Comparison of ENCODE assay signal across 15 cellular contexts in genomic region chr4:76606662-76607265, GRCh38.
A peak's percentile ranks its signal among the peaks of the same experiment; 100 is the strongest.
DNase-seq lines count a peak whose midpoint lies in the region; ATAC-seq, FAIRE-seq and TF ChIP-seq lines count a peak whose summit lies in the region.
"Had no signal": no experiment of that assay in that cellular context is flagged by ENCODE, and none has a peak within 500 bp of the region (broad histone marks: within the 10 kb centered on the region; RNA-seq: fewer than 3 reads in every experiment).

No MANE protein-coding gene starts in this region.

- no CpG with 5 or more reads among the region's 1 CpG for WGBS in mesodermal cell (ENCODE audit: insufficient coverage in 2 of 2), 2 experiments

- H3K4me1 Mint-ChIP-seq in astrocyte (ENCODE audit: low read depth, unreplicated experiment): peaks cover 62% of the 10 kb centered on the region
- H3K4me1 Mint-ChIP-seq: activated T-helper 17 cell treated with anti-CD3 and anti-CD28 coated beads, Interleukin-2, amount 50 U/mL, for 72 hours had no signal

- peak overlapping the region; percentile 43 for H3K4me2 ChIP-seq in astrocyte (ENCODE audit: low read length)

- CTCF ChIA-PET in HEK293 (lab: Yijun Ruan, JAX): no interaction called here

- no peaks in the 10 kb centered on the region for H3K9me3 Mint-ChIP-seq in astrocyte (ENCODE audit: unreplicated experiment)
- H3K9me3 Mint-ChIP-seq: activated CD8-positive, alpha-beta T cell treated with anti-CD3 and anti-CD28 coated beads for 36 hours; activated T-helper 17 cell treated with anti-CD3 and anti-CD28 coated beads, Interleukin-2, amount 50 U/mL, for 72 hours had no signal

- H3K27me3 Mint-ChIP-seq in astrocyte (ENCODE audit: low read depth, unreplicated experiment): no peaks in the 10 kb centered on the region

- H3K9ac ChIP-seq in astrocyte (ENCODE audit: low read length): peak overlapping the region; percentile 4

- H3K9me3 ChIP-seq in BE2C: no peaks in the 10 kb centered on the region
- H3K9me3 ChIP-seq in HEK293 (ENCODE audit: control insufficient read depth, insufficient read depth, low read depth, low read length): no peaks in the 10 kb centered on the region
- H3K9me3 ChIP-seq in astrocyte (ENCODE audit: insufficient read depth, low read depth, low read length): no peaks in the 10 kb centered on the region
- no peaks in the 10 kb centered on the region for H3K9me3 ChIP-seq in mesodermal cell (ENCODE audit: control insufficient read depth, low read length)
- H3K9me3 ChIP-seq: pancreas had no signal

- POLR2A ChIA-PET in HEK293 (lab: Yijun Ruan, JAX): no interaction called here

- no peak overlapping the region for H2AFZ ChIP-seq in astrocyte (ENCODE audit: low read depth, low read length)

- no peaks in the 10 kb centered on the region for H3K27me3 ChIP-seq in BE2C
- H3K27me3 ChIP-seq in astrocyte (ENCODE audit: insufficient read depth, low read length): no peaks in the 10 kb centered on the region
- H3K27me3 ChIP-seq in foreskin keratinocyte: no peaks in the 10 kb centered on the region
- H3K27me3 ChIP-seq: pancreas had no signal

- peaks cover 8% of the 10 kb centered on the region for H3K36me3 Mint-ChIP-seq in astrocyte (ENCODE audit: low read depth, unreplicated experiment)

- no peaks in the 10 kb centered on the region for H4K20me1 ChIP-seq in astrocyte (ENCODE audit: insufficient read depth, low read length)

- no peak for ATAC-seq in foreskin keratinocyte
- ATAC-seq: activated CD8-positive, alpha-beta T cell treated with anti-CD3 and anti-CD28 coated beads for 36 hours; activated T-helper 17 cell treated with anti-CD3 and anti-CD28 coated beads, Interleukin-2, amount 50 U/mL, for 72 hours; pancreas had no signal

- no peaks in the 10 kb centered on the region for H3K79me2 ChIP-seq in astrocyte (ENCODE audit: insufficient read depth, low read length)

- DNase-seq in BE2C (peak; percentile 22), astrocyte (ENCODE audit: low read depth) (no peak), foreskin keratinocyte (no peak), foreskin melanocyte (no peak), COR-L47 (lab: John Stamatoyannopoulos, UW) (no peak)
- DNase-seq in central memory CD4-positive, alpha-beta T cell: no peak
- DNase-seq: activated CD8-positive, alpha-beta T cell treated with anti-CD3 and anti-CD28 coated beads for 36 hours; dermis blood vessel endothelial cell; DMS79 treated with DMSO at 0.1 percent for 48 hours; Kasumi-1; NCI-H2029 treated with DMSO at 0.1 percent for 48 hours; pancreas had no signal

- H3K27ac Mint-ChIP-seq in astrocyte (ENCODE audit: unreplicated experiment): peak overlapping the region; percentile 92
- H3K27ac Mint-ChIP-seq: activated CD8-positive, alpha-beta T cell treated with anti-CD3 and anti-CD28 coated beads for 36 hours; activated T-helper 17 cell treated with anti-CD3 and anti-CD28 coated beads, Interleukin-2, amount 50 U/mL, for 72 hours had no signal

- peak overlapping the region; percentile 2 for H3K4me3 Mint-ChIP-seq in astrocyte (ENCODE audit: unreplicated experiment)
- H3K4me3 Mint-ChIP-seq: activated CD8-positive, alpha-beta T cell treated with anti-CD3 and anti-CD28 coated beads for 36 hours; activated T-helper 17 cell treated with anti-CD3 and anti-CD28 coated beads, Interleukin-2, amount 50 U/mL, for 72 hours had no signal

- H3K36me3 ChIP-seq in BE2C (no peaks in the 10 kb centered on the region), HEK293 (ENCODE audit: control insufficient read depth in 2 of 2, insufficient read depth in 1 of 2, low read length in 2 of 2) (no peaks in the 10 kb centered on the region), astrocyte (ENCODE audit: insufficient read depth, low read length) (no peaks in the 10 kb centered on the region), mesodermal cell (ENCODE audit: control insufficient read depth, insufficient read depth, low read length) (no peaks in the 10 kb centered on the region)
- H3K36me3 ChIP-seq: pancreas had no signal

- FAIRE-seq in astrocyte (lab: Jason Lieb, UNC): peak; percentile 37
- FAIRE-seq: pancreas had no signal

- H3K4me1 ChIP-seq in BE2C (no peaks in the 10 kb centered on the region), HEK293 (ENCODE audit: control insufficient read depth, insufficient read depth, low read length) (peaks cover 13% of the 10 kb centered on the region), astrocyte (ENCODE audit: insufficient read depth, low read length) (peaks cover 36% of the 10 kb centered on the region), mesodermal cell (ENCODE audit: control insufficient read depth, insufficient read depth, low read length, poor library complexity, severe bottlenecking) (peaks cover 39% of the 10 kb centered on the region), foreskin keratinocyte (no peaks in the 10 kb centered on the region)

- no peak overlapping the region for H3K27ac ChIP-seq in HEK293 (ENCODE audit: extremely low read depth, low read depth, low read length)
- peak overlapping the region; percentile 27 for H3K27ac ChIP-seq in astrocyte (ENCODE audit: low read depth, low read length)
- H3K27ac ChIP-seq in mesodermal cell (ENCODE audit: low read depth, low read length, severe bottlenecking): peak overlapping the region; percentile 58
- H3K27ac ChIP-seq in foreskin keratinocyte: no peak overlapping the region
- H3K27ac ChIP-seq: pancreas had no signal

- TF ChIP-seq CTCF in BE2C (IDR thresholded peaks at IDR 0.05; ENCODE audit: low read depth, low read length) (no peak), HEK293 (tag by site-specific recombination; IDR thresholded peaks at IDR 0.05) (no peak), astrocyte (IDR thresholded peaks at IDR 0.05; ENCODE audit: insufficient read depth, low read depth, low read length) (no peak), foreskin keratinocyte (conservative IDR thresholded peaks at IDR 0.05) (no peak)

- H3K4me3 ChIP-seq in BE2C (ENCODE audit: low read depth, low read length) (no peak overlapping the region), HEK293 (ENCODE audit: low read depth, low read length) (no peak overlapping the region), astrocyte (ENCODE audit: insufficient read depth, low read depth, low read length) (no peak overlapping the region), mesodermal cell (ENCODE audit: extremely low read depth, insufficient read depth, low read length, poor library complexity, severe bottlenecking) (no peak overlapping the region)
- H3K4me3 ChIP-seq: pancreas had no signal

TF ChIP-seq in HEK293, 187 proteins besides CTCF, POLR2A, EP300 and RAD21:
- TF ChIP-seq ZNF324 (tag by site-specific recombination; IDR thresholded peaks at IDR 0.05): no peak
- TF ChIP-seq ZNF629 (tag by site-specific recombination; IDR thresholded peaks at IDR 0.05): no peak
- 0 out of 2 replicates have a peak, but pooled peaks have one; percentile 35 for TF ChIP-seq WT1 (tag by site-specific recombination; IDR thresholded peaks at IDR 0.05)

Comparison
In these comparisons a context has a peak if more than half of its experiments do, and no peak if none do; other contexts are left out.
1. H3K27ac ChIP-seq: peak in astrocyte (single experiment) and mesodermal cell (single experiment); none in HEK293 (single experiment) and foreskin keratinocyte (single experiment).